In genomic region chr13:45851171-45851889, GRCh38 we compare ENCODE assay signal across 1 cellular context.
TF ChIP-seq lines count a peak whose summit lies in the region.

Gene SIAH3, minus strand, starts transcription at chr13:45851753. Its CDS starts 124 bp downstream, at chr13:45851629.

TF ChIP-seq in WTC11, 78 proteins besides CTCF, POLR2A, EP300 and RAD21 (continued from another document):
- TF ChIP-seq ZNF532 (CRISPR knock-in tag; IDR thresholded peaks at IDR 0.05; ENCODE audit: borderline replicate concordance) (no peak), RELA (CRISPR knock-in tag; IDR thresholded peaks at IDR 0.05; ENCODE audit: borderline replicate concordance) (no peak), USF2 (CRISPR knock-in tag; IDR thresholded peaks at IDR 0.05) (no peak), ZBTB43 (CRISPR knock-in tag; IDR thresholded peaks at IDR 0.05) (no peak), ZNF416 (CRISPR knock-in tag; IDR thresholded peaks at IDR 0.05) (no peak), SP1 (CRISPR knock-in tag; conservative IDR thresholded peaks at IDR 0.05) (no peak), NFATC4 (CRISPR knock-in tag; IDR thresholded peaks at IDR 0.05) (no peak), NR2C2 (CRISPR knock-in tag; IDR thresholded peaks at IDR 0.05) (no peak), EMX1 (CRISPR knock-in tag; IDR thresholded peaks at IDR 0.05) (no peak), JUN (CRISPR knock-in tag; IDR thresholded peaks at IDR 0.05) (no peak)
